In genomic region chr2:10043256-10043905, GRCh38 we compare ENCODE assay signal across 1 cellular context.
A peak's percentile ranks its signal among the peaks of the same experiment; 100 is the strongest.
TF ChIP-seq lines count a peak whose summit lies in the region.

Gene KLF11, plus strand, starts transcription at chr2:10043550. Its CDS starts 167 bp downstream, at chr2:10043717.

TF ChIP-seq in K562, 482 proteins besides CTCF, POLR2A, EP300 and RAD21 (continued from another document):
- TF ChIP-seq HMG20B (CRISPR knock-in tag; IDR thresholded peaks at IDR 0.05) (no peak), PHB2 (IDR thresholded peaks at IDR 0.05; ENCODE audit: low read depth) (no peak), NR2C2 (CRISPR knock-in tag; IDR thresholded peaks at IDR 0.05) (no peak), NR2C2 (tag; IDR thresholded peaks at IDR 0.05) (no peak), ZNF76 (CRISPR knock-in tag; IDR thresholded peaks at IDR 0.05; ENCODE audit: borderline replicate concordance) (no peak), ASH1L (IDR thresholded peaks at IDR 0.05; ENCODE audit: borderline replicate concordance, low read depth, partially characterized antibody) (no peak), TEAD4 (IDR thresholded peaks at IDR 0.05; ENCODE audit: low read length) (no peak), TEAD4 (CRISPR knock-in tag; IDR thresholded peaks at IDR 0.05; ENCODE audit: borderline replicate concordance) (peak; percentile 95; the same call in 1 of the 2 replicates)
- TF ChIP-seq, protein P1, sequence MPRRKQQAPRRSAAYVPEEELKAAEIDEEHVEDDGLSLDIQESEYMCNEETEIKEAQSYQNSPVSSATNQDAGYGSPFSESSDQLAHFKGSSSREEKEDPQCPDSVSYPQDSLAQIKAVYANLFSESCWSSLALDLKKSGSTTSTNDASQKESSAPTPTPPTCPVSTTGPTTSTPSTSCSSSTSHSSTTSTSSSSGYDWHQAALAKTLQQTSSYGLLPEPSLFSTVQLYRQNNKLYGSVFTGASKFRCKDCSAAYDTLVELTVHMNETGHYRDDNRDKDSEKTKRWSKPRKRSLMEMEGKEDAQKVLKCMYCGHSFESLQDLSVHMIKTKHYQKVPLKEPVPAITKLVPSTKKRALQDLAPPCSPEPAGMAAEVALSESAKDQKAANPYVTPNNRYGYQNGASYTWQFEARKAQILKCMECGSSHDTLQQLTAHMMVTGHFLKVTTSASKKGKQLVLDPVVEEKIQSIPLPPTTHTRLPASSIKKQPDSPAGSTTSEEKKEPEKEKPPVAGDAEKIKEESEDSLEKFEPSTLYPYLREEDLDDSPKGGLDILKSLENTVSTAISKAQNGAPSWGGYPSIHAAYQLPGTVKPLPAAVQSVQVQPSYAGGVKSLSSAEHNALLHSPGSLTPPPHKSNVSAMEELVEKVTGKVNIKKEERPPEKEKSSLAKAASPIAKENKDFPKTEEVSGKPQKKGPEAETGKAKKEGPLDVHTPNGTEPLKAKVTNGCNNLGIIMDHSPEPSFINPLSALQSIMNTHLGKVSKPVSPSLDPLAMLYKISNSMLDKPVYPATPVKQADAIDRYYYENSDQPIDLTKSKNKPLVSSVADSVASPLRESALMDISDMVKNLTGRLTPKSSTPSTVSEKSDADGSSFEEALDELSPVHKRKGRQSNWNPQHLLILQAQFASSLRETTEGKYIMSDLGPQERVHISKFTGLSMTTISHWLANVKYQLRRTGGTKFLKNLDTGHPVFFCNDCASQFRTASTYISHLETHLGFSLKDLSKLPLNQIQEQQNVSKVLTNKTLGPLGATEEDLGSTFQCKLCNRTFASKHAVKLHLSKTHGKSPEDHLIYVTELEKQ (CRISPR knock-in tag; IDR thresholded peaks at IDR 0.05): no peak
- TF ChIP-seq, protein P2, sequence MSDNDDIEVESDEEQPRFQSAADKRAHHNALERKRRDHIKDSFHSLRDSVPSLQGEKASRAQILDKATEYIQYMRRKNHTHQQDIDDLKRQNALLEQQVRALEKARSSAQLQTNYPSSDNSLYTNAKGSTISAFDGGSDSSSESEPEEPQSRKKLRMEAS (CRISPR knock-in tag; IDR thresholded peaks at IDR 0.05): peak; percentile 90
